12 cellular contexts compared by ENCODE assay signal in the genomic region with DNA sequence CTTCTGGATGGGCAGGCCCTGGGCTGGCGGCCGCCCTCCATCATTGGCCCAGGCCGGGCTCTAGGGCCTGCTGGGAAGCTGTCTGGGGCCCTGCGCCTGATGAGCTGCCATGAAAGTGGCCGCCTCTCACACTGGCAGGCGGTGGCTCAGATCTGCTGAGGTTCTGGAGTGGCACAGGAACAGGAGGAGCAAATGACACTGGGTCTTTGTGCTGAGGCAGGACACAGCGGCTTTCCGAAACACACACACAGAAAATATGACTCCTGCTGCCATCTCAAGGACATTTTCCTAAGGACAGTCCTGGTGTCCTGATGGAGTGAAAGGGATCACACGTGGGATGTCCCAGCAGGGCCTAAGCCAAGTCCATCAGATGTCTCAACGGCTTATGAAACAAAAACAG.
"Had no signal": no experiment of that assay in that cellular context is flagged by ENCODE, and none has a peak within 500 bp of the region (broad histone marks: within the 10 kb centered on the region; RNA-seq: fewer than 3 reads in every experiment).

No MANE protein-coding gene starts in this region.

- H3K27me3 ChIP-seq: cardiac muscle cell, stomach, tibial nerve, vagina had no signal

- H3K4me3 Mint-ChIP-seq: activated T-cell treated with anti-CD3 and anti-CD28 coated beads, Interleukin-2, amount 50 U/mL, for 72 hours; immature natural killer cell; natural killer cell treated with Interleukin-12 subunit alpha and Interleukin-12 subunit beta and Interleukin-15 and Interleukin-18, amount 100 ng/mL, for 72 hours; T-helper 2 cell treated with Interferon-gamma antibody and Interleukin-4, amounts not matched to agents 5 μg/mL and 100 μg/mL, for 36 hours had no signal

- ATAC-seq: activated CD4-positive, CD25-positive, alpha-beta regulatory T cell treated with anti-CD3 and anti-CD28 coated beads, Interleukin-2, amount 50 U/mL, for 24 hours; activated T-cell treated with anti-CD3 and anti-CD28 coated beads, Interleukin-2, amount 50 U/mL, for 72 hours; natural killer cell treated with Interleukin-12 subunit alpha and Interleukin-12 subunit beta and Interleukin-15 and Interleukin-18, amount 100 ng/mL, for 72 hours had no signal

- DNase-seq: activated CD4-positive, alpha-beta T cell treated with anti-CD3 and anti-CD28 coated beads, Interleukin-2, amount 50 U/mL, for 48 hours; activated T-cell treated with anti-CD3 and anti-CD28 coated beads, Interleukin-2, amount 50 U/mL, for 72 hours; immature natural killer cell; mammary epithelial cell; stimulated activated CD4-positive, alpha-beta T cell treated with anti-CD3 and anti-CD28 coated beads, Interleukin-4, amount 100 ng/mL, for 24 hours; stomach had no signal

- H3K27ac Mint-ChIP-seq: T-helper 2 cell treated with Interferon-gamma antibody and Interleukin-4, amounts not matched to agents 5 μg/mL and 100 μg/mL, for 36 hours had no signal

- H3K27ac ChIP-seq: cardiac muscle cell, stomach, tibial nerve, vagina had no signal

- H3K4me1 ChIP-seq: stomach, vagina had no signal

- H3K4me3 ChIP-seq: cardiac muscle cell, stomach, tibial nerve, vagina had no signal

- H3K27me3 Mint-ChIP-seq: natural killer cell treated with Interleukin-12 subunit alpha and Interleukin-12 subunit beta and Interleukin-15 and Interleukin-18, amount 100 ng/mL, for 72 hours had no signal

- H3K36me3 ChIP-seq: vagina had no signal

- H3K4me1 Mint-ChIP-seq: immature natural killer cell had no signal

- H3K9me3 Mint-ChIP-seq: activated T-cell treated with anti-CD3 and anti-CD28 coated beads, Interleukin-2, amount 50 U/mL, for 72 hours; immature natural killer cell; natural killer cell treated with Interleukin-12 subunit alpha and Interleukin-12 subunit beta and Interleukin-15 and Interleukin-18, amount 100 ng/mL, for 72 hours; T-helper 2 cell treated with Interferon-gamma antibody and Interleukin-4, amounts not matched to agents 5 μg/mL and 100 μg/mL, for 36 hours had no signal

- H3K9me3 ChIP-seq: stomach, tibial nerve, vagina had no signal
